1 cellular context compared by ENCODE assay signal in the genomic region with DNA sequence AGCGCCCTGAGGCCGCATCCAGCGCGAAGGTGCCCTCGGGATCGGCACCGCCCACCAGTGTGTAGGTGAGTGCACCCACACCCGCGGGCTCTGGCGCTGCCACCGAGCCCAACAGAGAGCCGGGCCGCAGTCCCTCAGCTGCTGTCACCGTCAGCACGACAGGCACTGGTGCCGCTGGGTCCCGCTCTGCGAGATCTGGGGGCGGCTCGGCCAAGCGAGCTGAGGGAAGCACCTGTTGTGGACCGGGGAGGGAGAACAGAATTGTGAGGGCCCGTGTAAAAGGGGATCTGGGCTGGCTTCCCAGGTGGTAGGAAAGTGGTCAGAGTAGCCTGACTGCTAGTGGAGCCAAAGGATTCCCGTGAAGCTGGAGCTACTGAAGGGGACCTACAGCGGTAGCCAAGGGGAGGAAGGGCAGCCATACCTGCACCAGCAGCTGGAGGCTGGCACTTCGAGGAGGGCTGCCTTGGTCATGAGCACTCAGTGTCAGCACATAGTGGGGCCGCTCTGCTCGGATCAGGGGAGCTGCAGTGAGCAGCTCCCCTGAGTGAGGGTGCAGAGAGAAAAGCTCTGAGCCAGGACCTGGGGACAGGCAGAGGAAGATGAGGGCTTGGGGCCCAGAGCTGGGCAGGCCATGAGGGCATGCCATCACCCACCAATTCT.
TF ChIP-seq lines count a peak whose summit lies in the region.

No MANE protein-coding gene starts in this region.

TF ChIP-seq in H1, 55 proteins besides CTCF, POLR2A, EP300 and RAD21:
- TF ChIP-seq KDM4A (IDR thresholded peaks at IDR 0.05; ENCODE audit: low read depth, low read length, severe bottlenecking) (peak; percentile 45), RFX5 (IDR thresholded peaks at IDR 0.05; ENCODE audit: borderline replicate concordance, low read depth, low read length) (no peak), RNF2 (IDR thresholded peaks at IDR 0.05; ENCODE audit: borderline replicate concordance, low read depth, low read length, missing control alignments, poor library complexity, severe bottlenecking) (no peak), HDAC2 (IDR thresholded peaks at IDR 0.05; ENCODE audit: borderline replicate concordance in 1 of 2, low read depth in 2 of 2, low read length in 2 of 2) (no peak), KDM1A (IDR thresholded peaks at IDR 0.05; ENCODE audit: borderline replicate concordance, low read length) (no peak), ZNF274 (IDR thresholded peaks at IDR 0.05; ENCODE audit: borderline replicate concordance, extremely low read depth, low read length) (no peak), MAFK (IDR thresholded peaks at IDR 0.05; ENCODE audit: low read depth, low read length) (no peak), SUZ12 (IDR thresholded peaks at IDR 0.05; ENCODE audit: low read length) (peak; percentile 50), JUN (IDR thresholded peaks at IDR 0.05; ENCODE audit: low read depth, low read length) (no peak), CEBPB (IDR thresholded peaks at IDR 0.05; ENCODE audit: low read depth, low read length) (no peak), RXRA (IDR thresholded peaks at IDR 0.05; ENCODE audit: insufficient read depth, low read depth, low read length) (no peak), SIRT6 (IDR thresholded peaks at IDR 0.05; ENCODE audit: low read length) (no peak), SIN3A (conservative IDR thresholded peaks at IDR 0.05 in 1 of 2, IDR thresholded peaks at IDR 0.05 in 1 of 2; ENCODE audit: low read depth in 1 of 2, low read length in 2 of 2) (no peak), YY1 (IDR thresholded peaks at IDR 0.05; ENCODE audit: low read depth, low read length) (no peak), SIX5 (IDR thresholded peaks at IDR 0.05; ENCODE audit: low read depth, low read length) (no peak), CHD2 (IDR thresholded peaks at IDR 0.05; ENCODE audit: low read length) (no peak), SP2 (IDR thresholded peaks at IDR 0.05; ENCODE audit: low read length) (no peak), EZH2 (IDR thresholded peaks at IDR 0.05; ENCODE audit: low read depth, low read length, severe bottlenecking) (peak; percentile 41), CHD1 (IDR thresholded peaks at IDR 0.05; ENCODE audit: low read depth, low read length) (no peak), KDM5A (IDR thresholded peaks at IDR 0.05; ENCODE audit: low read length) (no peak), POLR2AphosphoS5 (IDR thresholded peaks at IDR 0.05; ENCODE audit: low read depth, low read length) (no peak)
- TF ChIP-seq, protein P1, sequence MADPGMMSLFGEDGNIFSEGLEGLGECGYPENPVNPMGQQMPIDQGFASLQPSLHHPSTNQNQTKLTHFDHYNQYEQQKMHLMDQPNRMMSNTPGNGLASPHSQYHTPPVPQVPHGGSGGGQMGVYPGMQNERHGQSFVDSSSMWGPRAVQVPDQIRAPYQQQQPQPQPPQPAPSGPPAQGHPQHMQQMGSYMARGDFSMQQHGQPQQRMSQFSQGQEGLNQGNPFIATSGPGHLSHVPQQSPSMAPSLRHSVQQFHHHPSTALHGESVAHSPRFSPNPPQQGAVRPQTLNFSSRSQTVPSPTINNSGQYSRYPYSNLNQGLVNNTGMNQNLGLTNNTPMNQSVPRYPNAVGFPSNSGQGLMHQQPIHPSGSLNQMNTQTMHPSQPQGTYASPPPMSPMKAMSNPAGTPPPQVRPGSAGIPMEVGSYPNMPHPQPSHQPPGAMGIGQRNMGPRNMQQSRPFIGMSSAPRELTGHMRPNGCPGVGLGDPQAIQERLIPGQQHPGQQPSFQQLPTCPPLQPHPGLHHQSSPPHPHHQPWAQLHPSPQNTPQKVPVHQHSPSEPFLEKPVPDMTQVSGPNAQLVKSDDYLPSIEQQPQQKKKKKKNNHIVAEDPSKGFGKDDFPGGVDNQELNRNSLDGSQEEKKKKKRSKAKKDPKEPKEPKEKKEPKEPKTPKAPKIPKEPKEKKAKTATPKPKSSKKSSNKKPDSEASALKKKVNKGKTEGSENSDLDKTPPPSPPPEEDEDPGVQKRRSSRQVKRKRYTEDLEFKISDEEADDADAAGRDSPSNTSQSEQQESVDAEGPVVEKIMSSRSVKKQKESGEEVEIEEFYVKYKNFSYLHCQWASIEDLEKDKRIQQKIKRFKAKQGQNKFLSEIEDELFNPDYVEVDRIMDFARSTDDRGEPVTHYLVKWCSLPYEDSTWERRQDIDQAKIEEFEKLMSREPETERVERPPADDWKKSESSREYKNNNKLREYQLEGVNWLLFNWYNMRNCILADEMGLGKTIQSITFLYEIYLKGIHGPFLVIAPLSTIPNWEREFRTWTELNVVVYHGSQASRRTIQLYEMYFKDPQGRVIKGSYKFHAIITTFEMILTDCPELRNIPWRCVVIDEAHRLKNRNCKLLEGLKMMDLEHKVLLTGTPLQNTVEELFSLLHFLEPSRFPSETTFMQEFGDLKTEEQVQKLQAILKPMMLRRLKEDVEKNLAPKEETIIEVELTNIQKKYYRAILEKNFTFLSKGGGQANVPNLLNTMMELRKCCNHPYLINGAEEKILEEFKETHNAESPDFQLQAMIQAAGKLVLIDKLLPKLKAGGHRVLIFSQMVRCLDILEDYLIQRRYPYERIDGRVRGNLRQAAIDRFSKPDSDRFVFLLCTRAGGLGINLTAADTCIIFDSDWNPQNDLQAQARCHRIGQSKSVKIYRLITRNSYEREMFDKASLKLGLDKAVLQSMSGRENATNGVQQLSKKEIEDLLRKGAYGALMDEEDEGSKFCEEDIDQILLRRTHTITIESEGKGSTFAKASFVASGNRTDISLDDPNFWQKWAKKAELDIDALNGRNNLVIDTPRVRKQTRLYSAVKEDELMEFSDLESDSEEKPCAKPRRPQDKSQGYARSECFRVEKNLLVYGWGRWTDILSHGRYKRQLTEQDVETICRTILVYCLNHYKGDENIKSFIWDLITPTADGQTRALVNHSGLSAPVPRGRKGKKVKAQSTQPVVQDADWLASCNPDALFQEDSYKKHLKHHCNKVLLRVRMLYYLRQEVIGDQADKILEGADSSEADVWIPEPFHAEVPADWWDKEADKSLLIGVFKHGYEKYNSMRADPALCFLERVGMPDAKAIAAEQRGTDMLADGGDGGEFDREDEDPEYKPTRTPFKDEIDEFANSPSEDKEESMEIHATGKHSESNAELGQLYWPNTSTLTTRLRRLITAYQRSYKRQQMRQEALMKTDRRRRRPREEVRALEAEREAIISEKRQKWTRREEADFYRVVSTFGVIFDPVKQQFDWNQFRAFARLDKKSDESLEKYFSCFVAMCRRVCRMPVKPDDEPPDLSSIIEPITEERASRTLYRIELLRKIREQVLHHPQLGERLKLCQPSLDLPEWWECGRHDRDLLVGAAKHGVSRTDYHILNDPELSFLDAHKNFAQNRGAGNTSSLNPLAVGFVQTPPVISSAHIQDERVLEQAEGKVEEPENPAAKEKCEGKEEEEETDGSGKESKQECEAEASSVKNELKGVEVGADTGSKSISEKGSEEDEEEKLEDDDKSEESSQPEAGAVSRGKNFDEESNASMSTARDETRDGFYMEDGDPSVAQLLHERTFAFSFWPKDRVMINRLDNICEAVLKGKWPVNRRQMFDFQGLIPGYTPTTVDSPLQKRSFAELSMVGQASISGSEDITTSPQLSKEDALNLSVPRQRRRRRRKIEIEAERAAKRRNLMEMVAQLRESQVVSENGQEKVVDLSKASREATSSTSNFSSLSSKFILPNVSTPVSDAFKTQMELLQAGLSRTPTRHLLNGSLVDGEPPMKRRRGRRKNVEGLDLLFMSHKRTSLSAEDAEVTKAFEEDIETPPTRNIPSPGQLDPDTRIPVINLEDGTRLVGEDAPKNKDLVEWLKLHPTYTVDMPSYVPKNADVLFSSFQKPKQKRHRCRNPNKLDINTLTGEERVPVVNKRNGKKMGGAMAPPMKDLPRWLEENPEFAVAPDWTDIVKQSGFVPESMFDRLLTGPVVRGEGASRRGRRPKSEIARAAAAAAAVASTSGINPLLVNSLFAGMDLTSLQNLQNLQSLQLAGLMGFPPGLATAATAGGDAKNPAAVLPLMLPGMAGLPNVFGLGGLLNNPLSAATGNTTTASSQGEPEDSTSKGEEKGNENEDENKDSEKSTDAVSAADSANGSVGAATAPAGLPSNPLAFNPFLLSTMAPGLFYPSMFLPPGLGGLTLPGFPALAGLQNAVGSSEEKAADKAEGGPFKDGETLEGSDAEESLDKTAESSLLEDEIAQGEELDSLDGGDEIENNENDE (IDR thresholded peaks at IDR 0.05; ENCODE audit: insufficient replicate concordance, low read length) = no peak
